In genomic region chr3:114775395-114775794, GRCh38 we compare ENCODE assay signal across 23 cellular contexts.
DNase-seq lines count a peak whose midpoint lies in the region; ATAC-seq and TF ChIP-seq lines count a peak whose summit lies in the region.
"Had no signal": no experiment of that assay in that cellular context is flagged by ENCODE, and none has a peak within 500 bp of the region (broad histone marks: within the 10 kb centered on the region; RNA-seq: fewer than 3 reads in every experiment).

No MANE protein-coding gene starts in this region.

- intact Hi-C loops in Right ventricle myocardium superior (cut with DNase I), result no loop called here
- intact Hi-C loops in right cardiac atrium (cut with DNase I), result no loop called here

- no peaks in the 10 kb centered on the region for H3K9me3 ChIP-seq in right cardiac atrium (ENCODE audit: control insufficient read depth, low read length)
- H3K9me3 ChIP-seq in adipocyte (ENCODE audit: control insufficient read depth, low read length), result peaks cover 24% of the 10 kb centered on the region
- peaks cover 0 to 22% of the 10 kb centered on the region in 2 donors for H3K9me3 ChIP-seq in neuronal stem cell (replicated peaks in 1 of 2; ENCODE audit: control insufficient read depth in 2 of 2, insufficient read depth in 1 of 2, low read depth in 1 of 2, low read length in 2 of 2)

- H2BK120ac ChIP-seq in neuronal stem cell (ENCODE audit: low read depth, low read length), result no peak overlapping the region

- no peak overlapping the region for H4K91ac ChIP-seq in neuronal stem cell (ENCODE audit: low read depth, low read length, poor library complexity)

- H2BK15ac ChIP-seq in neuronal stem cell (ENCODE audit: low read length), result no peak overlapping the region

- H3K4me1 ChIP-seq in right cardiac atrium (ENCODE audit: control insufficient read depth, insufficient read depth, low read length) (no peaks in the 10 kb centered on the region), adipocyte (ENCODE audit: control insufficient read depth, insufficient read depth, low read length) (peaks cover 8% of the 10 kb centered on the region), neuronal stem cell (ENCODE audit: control insufficient read depth in 2 of 2, insufficient read depth in 1 of 2, low read depth in 1 of 2, low read length in 2 of 2) (no peaks in the 10 kb centered on the region)
- H3K4me1 ChIP-seq: BLaER1, spleen had no signal

- no peak for DNase-seq in Right ventricle myocardium superior
- DNase-seq in right cardiac atrium, result no peak
- DNase-seq in adipocyte (ENCODE audit: low read depth), result peak; percentile 69
- DNase-seq in fibroblast of villous mesenchyme (ENCODE audit: low read depth), result peak; percentile 61
- no peak for DNase-seq in activated naive CD4-positive, alpha-beta T cell treated with anti-CD3 and anti-CD28 coated beads, Interleukin-2, amount 50 U/mL, for 16 hours
- DNase-seq in NCI-H748 (lab: John Stamatoyannopoulos, UW; ENCODE audit: unreplicated experiment), result no peak
- no peak for DNase-seq in neuronal stem cell (ENCODE audit: low spot score)
- DNase-seq: activated CD4-positive, CD25-positive, alpha-beta regulatory T cell treated with anti-CD3 and anti-CD28 coated beads, Interleukin-2, amount 50 U/mL, for 72 hours; activated naive CD4-positive, alpha-beta T cell treated with Interleukin-2 at 50 U/mL for 16 hours; activated T-cell treated with anti-CD3 and anti-CD28 coated beads, Interleukin-2, amount 50 U/mL, for 1 hour; KG1; mammary epithelial cell; NCI-H1694 treated with DMSO at 0.1 percent for 48 hours; PC-9; SIG-M5; spleen; stimulated activated CD4-positive, alpha-beta T cell treated with anti-CD3 and anti-CD28 coated beads, Interleukin-4, amount 100 ng/mL, for 4 hours; stimulated activated naive CD8-positive, alpha-beta T cell treated with anti-CD3 and anti-CD28 coated beads, Interleukin-15, amount 100 ng/mL, for 72 hours; T-helper 1 cell had no signal

- H3K18ac ChIP-seq in neuronal stem cell (ENCODE audit: low read length), result no peak overlapping the region

- no peak overlapping the region for H3K4me2 ChIP-seq in neuronal stem cell (ENCODE audit: insufficient read depth, low read length, poor library complexity, severe bottlenecking)
- H3K4me2 ChIP-seq: A549, BLaER1, PC-9 had no signal

- peak; percentile 31 for ATAC-seq in Right ventricle myocardium superior (ENCODE audit: poor library complexity)
- no peak for ATAC-seq in right cardiac atrium
- no peak for ATAC-seq in GM21447 (IDR thresholded peaks at IDR 0.05; ENCODE audit: unreplicated experiment)
- ATAC-seq: A549; stimulated activated naive CD8-positive, alpha-beta T cell treated with anti-CD3 and anti-CD28 coated beads, Interleukin-15, amount 100 ng/mL, for 72 hours had no signal

- no peak overlapping the region for H3K4ac ChIP-seq in neuronal stem cell (ENCODE audit: low read length)

- no peak for TF ChIP-seq CTCF in fibroblast of villous mesenchyme (IDR thresholded peaks at IDR 0.05; ENCODE audit: insufficient read depth, low read depth, low read length)

- H3K27ac ChIP-seq in right cardiac atrium (ENCODE audit: low read length), result no peak overlapping the region
- H3K27ac ChIP-seq in neuronal stem cell (replicated peaks; ENCODE audit: low read length), result no peak overlapping the region
- H3K27ac ChIP-seq: A549, BLaER1, PC-9, spleen, tibial nerve had no signal

- H3K36me3 ChIP-seq in adipocyte (ENCODE audit: control insufficient read depth, insufficient read depth, low read length, severe bottlenecking), result no peaks in the 10 kb centered on the region
- H3K36me3 ChIP-seq in neuronal stem cell (replicated peaks in 1 of 2; ENCODE audit: control insufficient read depth in 2 of 2, insufficient read depth in 2 of 2, low read length in 2 of 2), result no peaks in the 10 kb centered on the region
- H3K36me3 ChIP-seq: BLaER1 had no signal

- H3K79me1 ChIP-seq in neuronal stem cell (ENCODE audit: low read depth, low read length), result no peaks in the 10 kb centered on the region

- H2AK5ac ChIP-seq in neuronal stem cell (ENCODE audit: low read depth, low read length), result no peak overlapping the region

- H3K4me3 ChIP-seq in right cardiac atrium (ENCODE audit: low read length) (no peak overlapping the region), adipocyte (ENCODE audit: low read length) (no peak overlapping the region), fibroblast of villous mesenchyme (ENCODE audit: low read depth, low read length) (no peak overlapping the region), neuronal stem cell (ENCODE audit: low read length in 2 of 2) (no peak overlapping the region)
- H3K4me3 ChIP-seq: A549, BLaER1, PC-9, spleen, tibial nerve had no signal

- WGBS in right cardiac atrium, result 59% methylated on average over 2 of the region's 2 CpGs
- no CpG with 5 or more reads among the region's 2 CpGs for WGBS in neuronal stem cell (ENCODE audit: extremely low coverage in 2 of 2, insufficient read length in 2 of 2, insufficient replicate concordance in 1 of 2), 2 donors

- no peak overlapping the region for H3K14ac ChIP-seq in neuronal stem cell (ENCODE audit: low read length)

- no peak overlapping the region for H4K8ac ChIP-seq in neuronal stem cell (ENCODE audit: low read depth, low read length)

- H2BK5ac ChIP-seq in neuronal stem cell (ENCODE audit: low read length), result no peak overlapping the region

- no peak overlapping the region for H3K9ac ChIP-seq in adipocyte (ENCODE audit: low read length)
- H3K9ac ChIP-seq in neuronal stem cell (ENCODE audit: low read depth, low read length, poor library complexity), result no peak overlapping the region
- H3K9ac ChIP-seq: BLaER1 had no signal

- no peak overlapping the region for H2AFZ ChIP-seq in neuronal stem cell (ENCODE audit: low read length)
- H2AFZ ChIP-seq: PC-9 had no signal

- no peak overlapping the region for H2BK12ac ChIP-seq in neuronal stem cell (ENCODE audit: low read length)

- no peak overlapping the region for H3K23ac ChIP-seq in neuronal stem cell (ENCODE audit: low read depth, low read length, poor library complexity)

- H3K27me3 ChIP-seq in right cardiac atrium (ENCODE audit: control insufficient read depth, insufficient read depth) (no peaks in the 10 kb centered on the region), adipocyte (replicated peaks; ENCODE audit: control insufficient read depth, insufficient read depth, low read length) (no peaks in the 10 kb centered on the region), neuronal stem cell (ENCODE audit: control insufficient read depth in 3 of 3, insufficient read depth in 3 of 3, low read depth in 1 of 3, low read length in 3 of 3) (no peaks in the 10 kb centered on the region)
- H3K27me3 ChIP-seq: BLaER1, spleen, tibial nerve had no signal

Comparison
In these comparisons a context has a peak if more than half of its experiments do, and no peak if none do; other contexts are left out.
1. DNase-seq: peak in adipocyte (single experiment) and fibroblast of villous mesenchyme (single experiment); none in Right ventricle myocardium superior (single experiment), right cardiac atrium (0 of 3), activated naive CD4-positive, alpha-beta T cell treated with anti-CD3 and anti-CD28 coated beads, Interleukin-2, amount 50 U/mL, for 16 hours (single experiment), NCI-H748 (single experiment) and neuronal stem cell (single experiment).